In genomic region chr5:77491783-77492652, GRCh38 we compare ENCODE assay signal across 8 cellular contexts. TPM values are rescaled to one million over a fixed set of nuclear protein-coding genes. Genes with fewer than 3 reads are reported as not detected.
DNase-seq lines count a peak whose midpoint lies in the region; ATAC-seq and TF ChIP-seq lines count a peak whose summit lies in the region.

WDR41 (minus strand) TSS chr5:77492316; CDS start chr5:77492220, 96 bp downstream.

- H3K27ac ChIP-seq in MM.1S (ENCODE audit: low read length) (peak within 1 kb of the TSS; percentile 85), SJCRH30 (peak within 1 kb of the TSS; percentile 80), foreskin keratinocyte (peak within 1 kb of the TSS; percentile 86), subcutaneous abdominal adipose tissue (ENCODE audit: low read depth, low read length) (peak within 1 kb of the TSS; percentile 95)

- DNase-seq in GM03348 (ENCODE audit: low spot score), result peak; percentile 96
- DNase-seq in HCEC 1CT, result peak; percentile 92
- DNase-seq in MM.1S, result peak; percentile 92
- DNase-seq in SJCRH30, result peak; percentile 95 to 96
- DNase-seq in activated gamma-delta T cell treated with anti-CD3 and anti-CD28 coated beads, Interleukin-2, amount 50 U/mL, for 16 hours (ENCODE audit: low read depth), result peak; percentile 79
- peak; percentile 83 to 92 for DNase-seq in foreskin keratinocyte

- H3K27me3 ChIP-seq in MM.1S (replicated peaks; ENCODE audit: insufficient read depth, low read length), result no peaks in the 10 kb centered on the region
- no peaks in the 10 kb centered on the region for H3K27me3 ChIP-seq in SJCRH30
- H3K27me3 ChIP-seq in foreskin keratinocyte, result peaks cover 12% of the 10 kb centered on the region
- H3K27me3 ChIP-seq in neuron (ENCODE audit: insufficient read depth, low read length), result no peaks in the 10 kb centered on the region
- no peaks in the 10 kb centered on the region for H3K27me3 ChIP-seq in subcutaneous abdominal adipose tissue (ENCODE audit: control insufficient read depth in 5 of 5, insufficient read depth in 4 of 5, low read length in 5 of 5)

- H3K36me3 ChIP-seq in MM.1S (replicated peaks; ENCODE audit: insufficient read depth, low read length) (no peaks in the 10 kb centered on the region), SJCRH30 (peaks cover 2% of the 10 kb centered on the region; the same call in 1 of the 2 replicates), neuron (ENCODE audit: insufficient read depth, low read length) (no peaks in the 10 kb centered on the region), subcutaneous abdominal adipose tissue (ENCODE audit: control insufficient read depth in 5 of 5, insufficient read depth in 5 of 5, low read length in 5 of 5) (peaks cover 0 to 6% (median 2%) of the 10 kb centered on the region in 5 donors)

- H3K4me3 ChIP-seq in MM.1S (ENCODE audit: low read length) (peak within 1 kb of the TSS; percentile 95), SJCRH30 (peak within 1 kb of the TSS; percentile 79), neuron (ENCODE audit: low read length) (peak within 1 kb of the TSS; percentile 100), subcutaneous abdominal adipose tissue (ENCODE audit: low read depth in 1 of 5, low read length in 5 of 5) (peak within 1 kb of the TSS; percentile 77 to 93 (median 91))

- no peaks in the 10 kb centered on the region for H3K79me2 ChIP-seq in MM.1S (ENCODE audit: low read length)

- H2AFZ ChIP-seq in MM.1S (ENCODE audit: low read length), result peak within 1 kb of the TSS; percentile 95
- peak within 1 kb of the TSS; percentile 77 for H2AFZ ChIP-seq in neuron (ENCODE audit: low read depth, low read length)

- TF ChIP-seq CTCF in MM.1S (IDR thresholded peaks at IDR 0.05; ENCODE audit: low read length) (peak; percentile 82), foreskin keratinocyte (conservative IDR thresholded peaks at IDR 0.05) (peak; percentile 97)

- H3K4me1 ChIP-seq in MM.1S (ENCODE audit: low read length), result peaks cover 5% of the 10 kb centered on the region; the same call in 1 of the 2 replicates
- no peaks in the 10 kb centered on the region for H3K4me1 ChIP-seq in SJCRH30
- H3K4me1 ChIP-seq in foreskin keratinocyte, result peaks cover 4% of the 10 kb centered on the region
- peaks cover 6% of the 10 kb centered on the region for H3K4me1 ChIP-seq in neuron (ENCODE audit: insufficient read depth, low read length)
- H3K4me1 ChIP-seq in subcutaneous abdominal adipose tissue (ENCODE audit: control insufficient read depth in 5 of 5, insufficient read depth in 5 of 5, low read length in 5 of 5), result peaks cover 0 to 17% (median 13%) of the 10 kb centered on the region in 5 donors

- H3K9me3 ChIP-seq in MM.1S (replicated peaks; ENCODE audit: insufficient read depth, low read length) (no peaks in the 10 kb centered on the region), SJCRH30 (replicated peaks) (no peaks in the 10 kb centered on the region), neuron (ENCODE audit: low read length) (no peaks in the 10 kb centered on the region), subcutaneous abdominal adipose tissue (ENCODE audit: control insufficient read depth in 5 of 5, low read length in 5 of 5) (no peaks in the 10 kb centered on the region)

- no peaks in the 10 kb centered on the region for H3K9me2 ChIP-seq in MM.1S (replicated peaks; ENCODE audit: insufficient read depth, low read length)

- H4K20me1 ChIP-seq in MM.1S (ENCODE audit: insufficient read depth, low read length), result no peaks in the 10 kb centered on the region

- ATAC-seq in foreskin keratinocyte, result peak; percentile 96

- peak within 1 kb of the TSS; percentile 84 for H3K9ac ChIP-seq in MM.1S (ENCODE audit: low read length)
- H3K9ac ChIP-seq in subcutaneous abdominal adipose tissue (ENCODE audit: low read length in 5 of 5), result peak within 1 kb of the TSS; percentile 22 to 97 (median 93)

- H3F3A ChIP-seq in MM.1S (ENCODE audit: insufficient read depth, low read length), result peaks cover 10% of the 10 kb centered on the region

- peak within 1 kb of the TSS; percentile 59 for H3K4me2 ChIP-seq in MM.1S (ENCODE audit: low read depth, low read length)

RNA-seq across cellular contexts. Expression of gene WDR41, which starts in this region (rescaled TPM):
- 67.9 and 85.1 TPM in 2 replicates for total RNA-seq in SJCRH30 (2014; rRNA removed; shearing (Covaris generic))
- 55.7 and 68.9 TPM in 2 replicates for total RNA-seq in foreskin keratinocyte
- polyA plus RNA-seq in foreskin keratinocyte, result 29.0 and 33.4 TPM in 2 replicates

Comparison
In these comparisons a context has a peak if more than half of its experiments do, and no peak if none do; other contexts are left out.
1. Peak in every context shown above with its lines: DNase-seq, ATAC-seq, H3K4me3 ChIP-seq and H3K27ac ChIP-seq.